Comparison of ENCODE assay signal across 14 cellular contexts in genomic region chr7:121480058-121480457, GRCh38.
A peak's percentile ranks its signal among the peaks of the same experiment; 100 is the strongest.
DNase-seq lines count a peak whose midpoint lies in the region; ATAC-seq and TF ChIP-seq lines count a peak whose summit lies in the region.
"Had no signal": no experiment of that assay in that cellular context is flagged by ENCODE, and none has a peak within 500 bp of the region (broad histone marks: within the 10 kb centered on the region; RNA-seq: fewer than 3 reads in every experiment).

No MANE protein-coding gene starts in this region.

- H2BK12ac ChIP-seq in trophoblast cell (ENCODE audit: low read length): no peak overlapping the region

- H2BK120ac ChIP-seq in trophoblast cell (ENCODE audit: insufficient read depth, low read length, poor library complexity): no peak overlapping the region

- H3K79me2 ChIP-seq in trophoblast cell (ENCODE audit: control insufficient read depth, insufficient read depth, low read length, poor library complexity): no peaks in the 10 kb centered on the region

- no peak overlapping the region for H4K12ac ChIP-seq in trophoblast cell (ENCODE audit: low read depth, low read length)

- H4K91ac ChIP-seq in trophoblast cell (ENCODE audit: low read depth, low read length): no peak overlapping the region

- ATAC-seq in RWPE2 (ENCODE audit: low read depth): peak; percentile 23; the same call in 1 of the 3 replicates
- ATAC-seq in GM21723 (IDR thresholded peaks at IDR 0.05; ENCODE audit: unreplicated experiment): no peak
- ATAC-seq: activated CD4-positive, alpha-beta T cell treated with anti-CD3 and anti-CD28 coated beads for 36 hours; CD8-positive, alpha-beta T cell had no signal

- no peak for TF ChIP-seq CTCF in RWPE2 (IDR thresholded peaks at IDR 0.05; ENCODE audit: poor library complexity, severe bottlenecking)
- no peak for TF ChIP-seq CTCF in GM13977 (IDR thresholded peaks at IDR 0.05; ENCODE audit: extremely low read depth, insufficient read depth, missing control alignments)

- H3K4me1 ChIP-seq in HUES6 (ENCODE audit: control insufficient read depth, insufficient read depth, low read length): peaks cover 20% of the 10 kb centered on the region
- peaks cover 5% of the 10 kb centered on the region for H3K4me1 ChIP-seq in RWPE2 (ENCODE audit: insufficient read depth, poor library complexity, severe bottlenecking)
- peaks cover 0 to 8% of the 10 kb centered on the region in 2 experiments for H3K4me1 ChIP-seq in trophoblast cell (ENCODE audit: control insufficient read depth in 1 of 2, insufficient read depth in 2 of 2, low read length in 2 of 2)

- H3K14ac ChIP-seq in trophoblast cell (ENCODE audit: low read length): no peak overlapping the region

- H3K9ac ChIP-seq in HUES6 (ENCODE audit: low read length): no peak overlapping the region
- no peak overlapping the region for H3K9ac ChIP-seq in trophoblast cell (ENCODE audit: low read length)

- peak overlapping the region; percentile 53 for H3K4me2 ChIP-seq in trophoblast cell (ENCODE audit: low read length)

- H3K4ac ChIP-seq in trophoblast cell (ENCODE audit: low read depth, low read length): no peak overlapping the region

- no peak overlapping the region for H2AFZ ChIP-seq in trophoblast cell (ENCODE audit: insufficient read depth, low read length, poor library complexity)

- peaks cover 7% of the 10 kb centered on the region for H3K79me1 ChIP-seq in trophoblast cell (ENCODE audit: low read length)

- H3K23ac ChIP-seq in trophoblast cell (ENCODE audit: low read length): no peak overlapping the region

- no CpG with 5 or more reads among the region's 2 CpGs for WGBS in trophoblast cell (ENCODE audit: extremely low coverage, insufficient coverage, insufficient read length)

- no peak overlapping the region for H2AK5ac ChIP-seq in trophoblast cell (ENCODE audit: low read length)

- peak overlapping the region; percentile 42 for H3K27ac ChIP-seq in HUES6 (ENCODE audit: low read depth, low read length)
- H3K27ac ChIP-seq in RWPE2 (ENCODE audit: poor library complexity, severe bottlenecking): no peak overlapping the region
- H3K27ac ChIP-seq in trophoblast cell (ENCODE audit: low read depth, low read length): peak overlapping the region; percentile 62
- H3K27ac ChIP-seq: skin epidermis had no signal

- in situ Hi-C loops in GM13977 (cut with MboI; ENCODE audit: low pct_unique_long_range_greater_than_20kb, low sequenced_read_pairs, unreplicated experiment): no loop called here

- H3K9me3 ChIP-seq in HUES6 (ENCODE audit: control insufficient read depth, insufficient read depth, low read depth, low read length) (peaks cover 8% of the 10 kb centered on the region), RWPE2 (ENCODE audit: severe bottlenecking) (no peaks in the 10 kb centered on the region), trophoblast cell (ENCODE audit: insufficient read depth, low read depth, low read length) (no peaks in the 10 kb centered on the region)

- no peaks in the 10 kb centered on the region for H3K27me3 ChIP-seq in HUES6 (ENCODE audit: control insufficient read depth, insufficient read depth, low read length)
- no peaks in the 10 kb centered on the region for H3K27me3 ChIP-seq in RWPE2 (ENCODE audit: insufficient read depth, poor library complexity, severe bottlenecking)
- no peaks in the 10 kb centered on the region for H3K27me3 ChIP-seq in trophoblast cell (ENCODE audit: insufficient read depth, low read length)

- no peak overlapping the region for H4K8ac ChIP-seq in trophoblast cell (ENCODE audit: low read depth, low read length)

- H3K36me3 ChIP-seq in HUES6 (ENCODE audit: control insufficient read depth, insufficient read depth, low read length): no peaks in the 10 kb centered on the region
- no peaks in the 10 kb centered on the region for H3K36me3 ChIP-seq in RWPE2 (ENCODE audit: low read depth)
- no peaks in the 10 kb centered on the region for H3K36me3 ChIP-seq in trophoblast cell (ENCODE audit: control insufficient read depth in 1 of 2, insufficient read depth in 2 of 2, low read length in 2 of 2)

- no peak overlapping the region for H3K18ac ChIP-seq in trophoblast cell (ENCODE audit: low read length)

- H2BK5ac ChIP-seq in trophoblast cell (ENCODE audit: low read depth, low read length, poor library complexity): no peak overlapping the region

- H3K4me3 ChIP-seq in HUES6 (ENCODE audit: low read depth, low read length) (no peak overlapping the region), RWPE2 (ENCODE audit: severe bottlenecking) (no peak overlapping the region), trophoblast cell (ENCODE audit: low read depth, low read length) (no peak overlapping the region)
- H3K4me3 ChIP-seq: skin epidermis had no signal

- DNase-seq in RWPE2 (ENCODE audit: low spot score) (no peak), fibroblast of gingiva (ENCODE audit: low read depth) (peak; percentile 4), trophoblast cell (peak; percentile 18 to 84), HUDEP-2 (lab: John Stamatoyannopoulos, UW; ENCODE audit: unreplicated experiment in 76 of 76) (no peak), GM13977 (ENCODE audit: low spot score) (no peak)
- DNase-seq: activated CD4-positive, alpha-beta T cell treated with anti-CD3 and anti-CD28 coated beads for 36 hours; activated T-cell treated with anti-CD3 and anti-CD28 coated beads, Interleukin-2, amount 50 U/mL, for 24 hours; CD8-positive, alpha-beta T cell; dorsolateral prefrontal cortex; nephron progenitor cell; NK-92 treated with Interleukin-12 subunit alpha and Interleukin-12 subunit beta, amount 100 ng/mL, for 24 hours had no signal

Comparison
In these comparisons a context has a peak if more than half of its experiments do, and no peak if none do; other contexts are left out.
1. DNase-seq: peak in fibroblast of gingiva (single experiment) and trophoblast cell (2 of 2); none in RWPE2 (single experiment), HUDEP-2 (0 of 76) and GM13977 (single experiment).